In genomic region chr12:52311282-52311643, GRCh38 we compare ENCODE assay signal across 1 cellular context.
TF ChIP-seq lines count a peak whose summit lies in the region.

No MANE protein-coding gene starts in this region.

TF ChIP-seq in IMR-90, 13 proteins besides CTCF, POLR2A, EP300 and RAD21 (continued from another document):
- TF ChIP-seq USF2 (IDR thresholded peaks at IDR 0.05; ENCODE audit: low read depth, low read length) (no peak), SMC3 (IDR thresholded peaks at IDR 0.05; ENCODE audit: low read depth, low read length) (no peak), MXI1 (IDR thresholded peaks at IDR 0.05; ENCODE audit: borderline replicate concordance, low read depth, low read length) (no peak), ELK1 (IDR thresholded peaks at IDR 0.05; ENCODE audit: borderline replicate concordance, low read depth, low read length) (no peak), MAFK (IDR thresholded peaks at IDR 0.05; ENCODE audit: low read depth, low read length) (no peak)
TF ChIP-seq in IMR-90: peak in this region for 0.
